Comparison of ENCODE assay signal across 1 cellular context in the genomic region with DNA sequence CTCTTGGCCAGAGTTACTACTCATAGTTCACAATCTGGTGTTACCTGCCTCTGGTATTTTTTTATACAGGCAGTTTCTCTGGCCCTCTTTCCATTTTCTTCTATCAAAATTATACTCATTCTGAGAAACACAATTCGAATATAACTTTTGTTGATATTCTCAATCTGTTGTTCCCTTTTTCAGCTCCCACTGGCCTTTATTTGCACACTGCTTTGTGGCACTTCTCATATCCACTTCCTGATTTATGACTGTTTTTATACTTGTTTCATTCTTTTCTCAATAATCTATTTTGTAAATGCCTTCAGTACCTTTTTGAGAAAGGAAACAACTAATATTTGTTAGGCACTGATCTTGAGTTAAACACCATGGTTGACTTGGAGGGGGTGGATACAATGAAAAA.
TF ChIP-seq lines count a peak whose summit lies in the region.

No MANE protein-coding gene starts in this region.

TF ChIP-seq in GM23338, 12 proteins besides CTCF, POLR2A, EP300 and RAD21 (continued from another document):
- TF ChIP-seq, protein P1, sequence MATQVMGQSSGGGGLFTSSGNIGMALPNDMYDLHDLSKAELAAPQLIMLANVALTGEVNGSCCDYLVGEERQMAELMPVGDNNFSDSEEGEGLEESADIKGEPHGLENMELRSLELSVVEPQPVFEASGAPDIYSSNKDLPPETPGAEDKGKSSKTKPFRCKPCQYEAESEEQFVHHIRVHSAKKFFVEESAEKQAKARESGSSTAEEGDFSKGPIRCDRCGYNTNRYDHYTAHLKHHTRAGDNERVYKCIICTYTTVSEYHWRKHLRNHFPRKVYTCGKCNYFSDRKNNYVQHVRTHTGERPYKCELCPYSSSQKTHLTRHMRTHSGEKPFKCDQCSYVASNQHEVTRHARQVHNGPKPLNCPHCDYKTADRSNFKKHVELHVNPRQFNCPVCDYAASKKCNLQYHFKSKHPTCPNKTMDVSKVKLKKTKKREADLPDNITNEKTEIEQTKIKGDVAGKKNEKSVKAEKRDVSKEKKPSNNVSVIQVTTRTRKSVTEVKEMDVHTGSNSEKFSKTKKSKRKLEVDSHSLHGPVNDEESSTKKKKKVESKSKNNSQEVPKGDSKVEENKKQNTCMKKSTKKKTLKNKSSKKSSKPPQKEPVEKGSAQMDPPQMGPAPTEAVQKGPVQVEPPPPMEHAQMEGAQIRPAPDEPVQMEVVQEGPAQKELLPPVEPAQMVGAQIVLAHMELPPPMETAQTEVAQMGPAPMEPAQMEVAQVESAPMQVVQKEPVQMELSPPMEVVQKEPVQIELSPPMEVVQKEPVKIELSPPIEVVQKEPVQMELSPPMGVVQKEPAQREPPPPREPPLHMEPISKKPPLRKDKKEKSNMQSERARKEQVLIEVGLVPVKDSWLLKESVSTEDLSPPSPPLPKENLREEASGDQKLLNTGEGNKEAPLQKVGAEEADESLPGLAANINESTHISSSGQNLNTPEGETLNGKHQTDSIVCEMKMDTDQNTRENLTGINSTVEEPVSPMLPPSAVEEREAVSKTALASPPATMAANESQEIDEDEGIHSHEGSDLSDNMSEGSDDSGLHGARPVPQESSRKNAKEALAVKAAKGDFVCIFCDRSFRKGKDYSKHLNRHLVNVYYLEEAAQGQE (IDR thresholded peaks at IDR 0.05; ENCODE audit: unreplicated experiment), result no peak
- TF ChIP-seq JUNB (IDR thresholded peaks at IDR 0.05; ENCODE audit: unreplicated experiment) (no peak), EZH2 (IDR thresholded peaks at IDR 0.05; ENCODE audit: low read depth, unreplicated experiment) (no peak), CREB1 (CRISPR knock-in tag; IDR thresholded peaks at IDR 0.05; ENCODE audit: low read depth) (no peak), STAT1 (IDR thresholded peaks at IDR 0.05; ENCODE audit: unreplicated experiment) (no peak), POLR2AphosphoS5 (IDR thresholded peaks at IDR 0.05; ENCODE audit: low read depth) (no peak), NANOG (IDR thresholded peaks at IDR 0.05; ENCODE audit: borderline replicate concordance) (no peak), ZNF114 (CRISPR knock-in tag; IDR thresholded peaks at IDR 0.05) (no peak)
- TF ChIP-seq, protein P2, sequence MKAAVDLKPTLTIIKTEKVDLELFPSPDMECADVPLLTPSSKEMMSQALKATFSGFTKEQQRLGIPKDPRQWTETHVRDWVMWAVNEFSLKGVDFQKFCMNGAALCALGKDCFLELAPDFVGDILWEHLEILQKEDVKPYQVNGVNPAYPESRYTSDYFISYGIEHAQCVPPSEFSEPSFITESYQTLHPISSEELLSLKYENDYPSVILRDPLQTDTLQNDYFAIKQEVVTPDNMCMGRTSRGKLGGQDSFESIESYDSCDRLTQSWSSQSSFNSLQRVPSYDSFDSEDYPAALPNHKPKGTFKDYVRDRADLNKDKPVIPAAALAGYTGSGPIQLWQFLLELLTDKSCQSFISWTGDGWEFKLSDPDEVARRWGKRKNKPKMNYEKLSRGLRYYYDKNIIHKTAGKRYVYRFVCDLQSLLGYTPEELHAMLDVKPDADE (IDR thresholded peaks at IDR 0.05), result no peak
